Comparison of ENCODE assay signal across 17 cellular contexts in the genomic region with DNA sequence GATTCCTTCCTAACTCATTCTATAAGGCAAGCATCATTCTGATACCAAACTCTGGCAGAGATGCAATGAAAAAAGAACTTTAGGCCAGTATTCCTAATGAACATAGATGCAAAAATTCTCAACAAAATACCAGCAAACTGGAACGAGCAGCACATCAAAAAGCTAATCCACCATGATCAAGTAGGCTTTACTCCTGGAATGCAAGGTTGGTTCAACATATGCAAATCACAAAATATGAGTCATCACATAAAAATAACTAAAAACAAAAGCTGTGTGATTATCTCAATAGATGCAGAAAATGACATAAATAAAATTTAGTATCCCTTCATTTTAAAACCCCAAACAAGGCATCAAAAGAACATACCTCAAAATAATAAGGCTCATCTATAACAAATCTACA.
DNase-seq lines count a peak whose midpoint lies in the region; ATAC-seq, FAIRE-seq and TF ChIP-seq lines count a peak whose summit lies in the region.
"Had no signal": no experiment of that assay in that cellular context is flagged by ENCODE, and none has a peak within 500 bp of the region (broad histone marks: within the 10 kb centered on the region; RNA-seq: fewer than 3 reads in every experiment).

No MANE protein-coding gene starts in this region.

- H3K4me1 ChIP-seq in A549 (no peaks in the 10 kb centered on the region), Karpas-422 (ENCODE audit: low read length) (no peaks in the 10 kb centered on the region)
- H3K4me1 ChIP-seq: SJCRH30 had no signal

- no peak for ATAC-seq in A549
- no peak for ATAC-seq in GM21723 (IDR thresholded peaks at IDR 0.05; ENCODE audit: unreplicated experiment)
- ATAC-seq: GM23338 had no signal

- TF ChIP-seq CTCF in A549 (IDR thresholded peaks at IDR 0.05), result no peak
- TF ChIP-seq CTCF in fibroblast of mammary gland (conservative IDR thresholded peaks at IDR 0.05; ENCODE audit: control insufficient read depth, insufficient read depth, low read depth, low read length), result no peak

- H3K4me3 ChIP-seq in A549, result no peak overlapping the region
- H3K4me3 ChIP-seq in fibroblast of mammary gland (ENCODE audit: control insufficient read depth, low read depth, low read length), result no peak overlapping the region
- H3K4me3 ChIP-seq in Karpas-422 (ENCODE audit: low read length), result no peak overlapping the region
- H3K4me3 ChIP-seq: GM23338, PC-9, SJCRH30 had no signal

- WGBS in A549 (ENCODE audit: missing lambda C conversion rate), result 0% methylated on average over 1 of the region's 1 CpG

- CTCF ChIA-PET in A549 (lab: Yijun Ruan, JAX), result no interaction called here

- TF ChIP-seq EP300 in A549 (IDR thresholded peaks at IDR 0.05), result no peak

- no peaks in the 10 kb centered on the region for H3K9me2 ChIP-seq in Karpas-422 (replicated peaks; ENCODE audit: insufficient read depth, low read length)

- H3K27ac ChIP-seq in A549 (no peak overlapping the region), Karpas-422 (ENCODE audit: low read length) (no peak overlapping the region)
- H3K27ac ChIP-seq: C4-2B, PC-9, SJCRH30 had no signal

- no peaks in the 10 kb centered on the region for H3K27me3 ChIP-seq in Karpas-422 (ENCODE audit: low read length)
- H3K27me3 ChIP-seq: SJCRH30 had no signal

- no peaks in the 10 kb centered on the region for H3K36me3 ChIP-seq in Karpas-422 (ENCODE audit: insufficient read depth, low read length)

- H2AFZ ChIP-seq in Karpas-422 (ENCODE audit: low read length), result no peak overlapping the region
- H2AFZ ChIP-seq: GM23338, PC-9 had no signal

- no peak for DNase-seq in A549 (ENCODE audit: low read depth in 1 of 2, low spot score in 1 of 2)
- DNase-seq in H54 (ENCODE audit: insufficient read length, low spot score), result no peak
- peak; percentile 3 for DNase-seq in astrocyte of the hippocampus (ENCODE audit: low read depth, low spot score)
- peak; percentile 25 for DNase-seq in fibroblast of mammary gland (ENCODE audit: low read depth)
- DNase-seq in occipital lobe (lab: John Stamatoyannopoulos, UW), result no peak
- no peak for DNase-seq in Karpas-422
- DNase-seq in NCI-H82 (lab: John Stamatoyannopoulos, UW), result no peak
- DNase-seq: KG1, NCI-H1048, NCI-H1436 treated with DMSO at 0.1 percent for 48 hours, NCI-H2081, NCI-H526 treated with DMSO at 0.1 percent for 48 hours, PC-9 had no signal

- no peak for FAIRE-seq in A549 (lab: Jason Lieb, UNC)
- peak; percentile 23 for FAIRE-seq in H54 (lab: Jason Lieb, UNC)

- TF ChIP-seq POLR2A in A549 (IDR thresholded peaks at IDR 0.05; ENCODE audit: low read length) (no peak), H54 (IDR thresholded peaks at IDR 0.05; ENCODE audit: low read depth, low read length) (no peak)

- no peaks in the 10 kb centered on the region for H4K20me1 ChIP-seq in Karpas-422 (ENCODE audit: insufficient read depth, low read depth, low read length)

- 0 out of 3 replicates have a peak, but pooled peaks cover 4% of the 10 kb centered on the region for H3K9me3 ChIP-seq in A549
- H3K9me3 ChIP-seq in Karpas-422 (ENCODE audit: low read length), result peaks cover 6% of the 10 kb centered on the region; the same call in 1 of the 2 replicates

- H3K9ac ChIP-seq in Karpas-422 (ENCODE audit: low read length), result no peak overlapping the region

- no peak for TF ChIP-seq RAD21 in A549 (conservative IDR thresholded peaks at IDR 0.05 in 1 of 2, IDR thresholded peaks at IDR 0.05 in 1 of 2)

- H3K79me2 ChIP-seq in Karpas-422 (ENCODE audit: low read length), result no peaks in the 10 kb centered on the region

- no peak overlapping the region for H3K4me2 ChIP-seq in A549
- H3K4me2 ChIP-seq in Karpas-422 (ENCODE audit: low read depth, low read length, poor library complexity, severe bottlenecking), result no peak overlapping the region
- H3K4me2 ChIP-seq: GM23338, PC-9 had no signal

- POLR2A ChIA-PET in A549 (lab: Yijun Ruan, JAX), result no interaction called here

TF ChIP-seq in A549, 52 proteins besides CTCF, POLR2A, EP300 and RAD21:
- TF ChIP-seq GATA3 (IDR thresholded peaks at IDR 0.05; ENCODE audit: borderline replicate concordance) (no peak), PHF8 (IDR thresholded peaks at IDR 0.05; ENCODE audit: borderline replicate concordance, low read depth) (no peak), MYC (IDR thresholded peaks at IDR 0.05; ENCODE audit: borderline replicate concordance, low read length) (no peak), HOXB13 (CRISPR knock-in tag; IDR thresholded peaks at IDR 0.05; ENCODE audit: low read depth) (no peak), FOSL2 (IDR thresholded peaks at IDR 0.05) (no peak), FOSL2 (CRISPR knock-in tag; IDR thresholded peaks at IDR 0.05) (peak; percentile 47)
TF ChIP-seq in A549: peak in this region for 1.

Comparison
In these comparisons a context has a peak if more than half of its experiments do, and no peak if none do; other contexts are left out.
1. DNase-seq: peak in astrocyte of the hippocampus (single experiment) and fibroblast of mammary gland (single experiment); none in A549 (0 of 2), H54 (single experiment), occipital lobe (single experiment), Karpas-422 (single experiment) and NCI-H82 (single experiment).